In genomic region chr3:129944709-129945108, GRCh38 we compare ENCODE assay signal across 9 cellular contexts. TPM values are rescaled to one million over a fixed set of nuclear protein-coding genes. Genes with fewer than 3 reads are reported as not detected.
"Had no signal": no experiment of that assay in that cellular context is flagged by ENCODE, and none has a peak within 500 bp of the region (broad histone marks: within the 10 kb centered on the region; RNA-seq: fewer than 3 reads in every experiment).

No MANE protein-coding gene starts in this region.

- H3K27ac ChIP-seq: HL-60 had no signal

- H3K4me3 ChIP-seq: GM23338 had no signal

- ATAC-seq: GM23338, HepG2 had no signal

- H3K4me2 ChIP-seq: GM23338 had no signal

- H2AFZ ChIP-seq: GM23338 had no signal

- DNase-seq: H9, HCEC 1CT, KBM-7 had no signal

RNA-seq across cellular contexts. Expression of gene TRH, which starts 29.8 kb away (rescaled TPM):
- total RNA-seq: H1, H9, HepG2, HT1080 had no signal
- polyA plus RNA-seq: GM23338, H1, HepG2, IgD-negative memory B cell had no signal
